Comparison of ENCODE assay signal across 1 cellular context in the genomic region with DNA sequence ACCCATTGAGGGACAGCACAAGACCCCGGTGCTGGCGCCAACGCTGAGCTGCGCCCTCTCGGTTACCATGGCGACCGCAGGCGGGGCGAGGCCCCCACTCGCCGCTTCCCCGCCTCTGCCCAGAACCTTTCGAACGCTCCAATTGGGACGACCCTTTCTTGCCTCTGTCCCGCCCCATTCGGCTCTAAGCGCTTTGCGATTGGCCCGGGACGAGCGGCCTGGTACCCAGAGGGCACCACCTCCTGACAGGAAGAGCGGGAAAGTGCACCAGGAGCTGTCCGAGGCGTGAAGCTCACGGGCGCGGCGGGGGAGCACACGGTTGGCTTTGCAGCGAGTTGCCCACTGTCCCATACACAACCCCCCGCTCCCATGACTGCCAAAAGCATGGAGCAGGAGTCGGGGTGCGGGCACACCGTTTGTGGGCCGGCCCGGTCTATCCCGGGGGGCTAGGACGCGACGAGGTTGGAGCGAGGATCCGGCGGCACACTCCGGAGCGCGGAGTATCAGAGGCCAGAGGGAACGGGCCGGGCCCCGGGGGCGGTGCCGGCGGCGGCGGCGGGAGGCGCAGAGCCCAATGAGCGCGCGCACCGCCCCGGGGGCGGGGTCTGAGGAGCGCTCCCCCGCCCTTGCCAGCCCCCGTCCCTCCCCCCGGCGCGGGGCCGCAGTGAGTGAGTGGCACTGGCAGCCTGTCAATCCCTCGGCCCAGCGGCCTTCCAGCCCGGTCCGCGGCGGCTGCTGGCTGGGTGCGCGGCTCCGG.
TF ChIP-seq lines count a peak whose summit lies in the region.

No MANE protein-coding gene starts in this region.

TF ChIP-seq in HepG2, 621 proteins besides CTCF, POLR2A, EP300 and RAD21 (continued from another document):
- TF ChIP-seq, protein P1, sequence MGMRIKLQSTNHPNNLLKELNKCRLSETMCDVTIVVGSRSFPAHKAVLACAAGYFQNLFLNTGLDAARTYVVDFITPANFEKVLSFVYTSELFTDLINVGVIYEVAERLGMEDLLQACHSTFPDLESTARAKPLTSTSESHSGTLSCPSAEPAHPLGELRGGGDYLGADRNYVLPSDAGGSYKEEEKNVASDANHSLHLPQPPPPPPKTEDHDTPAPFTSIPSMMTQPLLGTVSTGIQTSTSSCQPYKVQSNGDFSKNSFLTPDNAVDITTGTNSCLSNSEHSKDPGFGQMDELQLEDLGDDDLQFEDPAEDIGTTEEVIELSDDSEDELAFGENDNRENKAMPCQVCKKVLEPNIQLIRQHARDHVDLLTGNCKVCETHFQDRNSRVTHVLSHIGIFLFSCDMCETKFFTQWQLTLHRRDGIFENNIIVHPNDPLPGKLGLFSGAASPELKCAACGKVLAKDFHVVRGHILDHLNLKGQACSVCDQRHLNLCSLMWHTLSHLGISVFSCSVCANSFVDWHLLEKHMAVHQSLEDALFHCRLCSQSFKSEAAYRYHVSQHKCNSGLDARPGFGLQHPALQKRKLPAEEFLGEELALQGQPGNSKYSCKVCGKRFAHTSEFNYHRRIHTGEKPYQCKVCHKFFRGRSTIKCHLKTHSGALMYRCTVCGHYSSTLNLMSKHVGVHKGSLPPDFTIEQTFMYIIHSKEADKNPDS (CRISPR knock-in tag; IDR thresholded peaks at IDR 0.05) = peak; percentile 85; the same call in 1 of the 2 replicates
- TF ChIP-seq, protein P2, sequence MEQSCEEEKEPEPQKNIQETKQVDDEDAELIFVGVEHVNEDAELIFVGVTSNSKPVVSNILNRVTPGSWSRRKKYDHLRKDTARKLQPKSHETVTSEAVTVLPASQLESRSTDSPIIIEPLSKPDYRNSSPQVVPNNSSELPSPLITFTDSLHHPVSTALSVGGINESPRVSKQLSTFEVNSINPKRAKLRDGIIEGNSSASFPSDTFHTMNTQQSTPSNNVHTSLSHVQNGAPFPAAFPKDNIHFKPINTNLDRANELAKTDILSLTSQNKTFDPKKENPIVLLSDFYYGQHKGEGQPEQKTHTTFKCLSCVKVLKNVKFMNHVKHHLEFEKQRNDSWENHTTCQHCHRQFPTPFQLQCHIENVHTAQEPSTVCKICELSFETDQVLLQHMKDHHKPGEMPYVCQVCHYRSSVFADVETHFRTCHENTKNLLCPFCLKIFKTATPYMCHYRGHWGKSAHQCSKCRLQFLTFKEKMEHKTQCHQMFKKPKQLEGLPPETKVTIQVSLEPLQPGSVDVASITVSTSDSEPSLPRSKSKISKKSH (CRISPR knock-in tag; IDR thresholded peaks at IDR 0.05; ENCODE audit: borderline replicate concordance) = peak; percentile 100
- TF ChIP-seq, protein P3, sequence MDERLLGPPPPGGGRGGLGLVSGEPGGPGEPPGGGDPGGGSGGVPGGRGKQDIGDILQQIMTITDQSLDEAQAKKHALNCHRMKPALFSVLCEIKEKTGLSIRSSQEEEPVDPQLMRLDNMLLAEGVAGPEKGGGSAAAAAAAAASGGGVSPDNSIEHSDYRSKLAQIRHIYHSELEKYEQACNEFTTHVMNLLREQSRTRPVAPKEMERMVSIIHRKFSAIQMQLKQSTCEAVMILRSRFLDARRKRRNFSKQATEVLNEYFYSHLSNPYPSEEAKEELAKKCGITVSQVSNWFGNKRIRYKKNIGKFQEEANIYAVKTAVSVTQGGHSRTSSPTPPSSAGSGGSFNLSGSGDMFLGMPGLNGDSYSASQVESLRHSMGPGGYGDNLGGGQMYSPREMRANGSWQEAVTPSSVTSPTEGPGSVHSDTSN (CRISPR knock-in tag; IDR thresholded peaks at IDR 0.05) = peak; percentile 40; the same call in 1 of the 2 replicates
- TF ChIP-seq, protein P4, sequence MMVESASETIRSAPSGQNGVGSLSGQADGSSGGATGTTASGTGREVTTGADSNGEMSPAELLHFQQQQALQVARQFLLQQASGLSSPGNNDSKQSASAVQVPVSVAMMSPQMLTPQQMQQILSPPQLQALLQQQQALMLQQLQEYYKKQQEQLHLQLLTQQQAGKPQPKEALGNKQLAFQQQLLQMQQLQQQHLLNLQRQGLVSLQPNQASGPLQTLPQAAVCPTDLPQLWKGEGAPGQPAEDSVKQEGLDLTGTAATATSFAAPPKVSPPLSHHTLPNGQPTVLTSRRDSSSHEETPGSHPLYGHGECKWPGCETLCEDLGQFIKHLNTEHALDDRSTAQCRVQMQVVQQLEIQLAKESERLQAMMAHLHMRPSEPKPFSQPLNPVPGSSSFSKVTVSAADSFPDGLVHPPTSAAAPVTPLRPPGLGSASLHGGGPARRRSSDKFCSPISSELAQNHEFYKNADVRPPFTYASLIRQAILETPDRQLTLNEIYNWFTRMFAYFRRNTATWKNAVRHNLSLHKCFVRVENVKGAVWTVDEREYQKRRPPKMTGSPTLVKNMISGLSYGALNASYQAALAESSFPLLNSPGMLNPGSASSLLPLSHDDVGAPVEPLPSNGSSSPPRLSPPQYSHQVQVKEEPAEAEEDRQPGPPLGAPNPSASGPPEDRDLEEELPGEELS (CRISPR knock-in tag; IDR thresholded peaks at IDR 0.05) = peak; percentile 67
- TF ChIP-seq MAFK (conservative IDR thresholded peaks at IDR 0.05 in 1 of 2, IDR thresholded peaks at IDR 0.05 in 1 of 2; ENCODE audit: low read length in 2 of 2) (no peak), TGIF2 (CRISPR knock-in tag; IDR thresholded peaks at IDR 0.05) (peak; percentile 78)
- TF ChIP-seq, protein P5, sequence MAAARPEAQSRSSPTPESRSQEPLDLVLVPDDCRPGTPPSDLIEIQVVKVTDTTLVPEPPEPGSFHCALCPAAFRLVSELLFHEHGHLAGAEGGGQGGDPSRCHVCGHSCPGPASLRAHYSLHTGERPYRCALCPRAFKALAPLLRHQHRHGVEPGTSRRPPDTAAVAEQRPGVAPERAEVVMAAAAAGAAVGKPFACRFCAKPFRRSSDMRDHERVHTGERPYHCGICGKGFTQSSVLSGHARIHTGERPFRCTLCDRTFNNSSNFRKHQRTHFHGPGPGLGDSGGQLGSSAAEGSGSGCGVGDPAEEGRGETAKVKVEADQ (CRISPR knock-in tag; IDR thresholded peaks at IDR 0.05; ENCODE audit: borderline replicate concordance) = peak; percentile 64; the same call in 1 of the 2 replicates
